8 cellular contexts compared by ENCODE assay signal in genomic region chr12:4273651-4274395, GRCh38. TPM values are rescaled to one million over a fixed set of nuclear protein-coding genes. Genes with fewer than 3 reads are reported as not detected.
DNase-seq lines count a peak whose midpoint lies in the region; ATAC-seq and TF ChIP-seq lines count a peak whose summit lies in the region.

CCND2 (plus strand) TSS chr12:4273762; CDS start chr12:4274041, 279 bp downstream.

- TF ChIP-seq CTCF in GM12875 (IDR thresholded peaks at IDR 0.05; ENCODE audit: borderline replicate concordance, insufficient read depth, low read depth, low read length) (no peak), brain (conservative IDR thresholded peaks at IDR 0.05) (no peak)

- ATAC-seq in HG03097 (IDR thresholded peaks at IDR 0.05; ENCODE audit: low FRiP score, unreplicated experiment): peak; percentile 22

- peak within 1 kb of the TSS; percentile 91 to 98 (median 97) for H3K27ac Mint-ChIP-seq in brain

- H3K9me3 Mint-ChIP-seq in brain: peaks cover 0 to 3% (median 0%) of the 10 kb centered on the region in 5 experiments

- peaks cover 40% of the 10 kb centered on the region for H3K36me3 Mint-ChIP-seq in brain

- DNase-seq in T-helper 22 cell (ENCODE audit: low read depth) (peak; percentile 65), iPS DF 4.7 (ENCODE audit: extremely low read depth, low spot score) (peak; percentile 87), retina (peak; percentile 79), NCI-H2029 treated with DMSO at 0.1 percent for 48 hours (lab: John Stamatoyannopoulos, UW) (no peak), SKM-1 (lab: John Stamatoyannopoulos, UW; ENCODE audit: unreplicated experiment) (no peak)

- H3K4me1 Mint-ChIP-seq in brain: peaks cover 57% of the 10 kb centered on the region

- peaks cover 36% of the 10 kb centered on the region for H3K27me3 Mint-ChIP-seq in brain

- H3K4me3 ChIP-seq in GM12875 (ENCODE audit: low read depth, low read length): peak within 1 kb of the TSS; percentile 80

- H3K4me3 Mint-ChIP-seq in brain: peak within 1 kb of the TSS; percentile 98 to 99 (median 98)

RNA-seq across cellular contexts. Expression of gene CCND2, which starts in this region (rescaled TPM):
- 3.1 TPM for polyA plus RNA-seq in brain (ENCODE audit: insufficient read depth, low read depth, low replicate concordance)

Comparison
In these comparisons a context has a peak if more than half of its experiments do, and no peak if none do; other contexts are left out.
1. DNase-seq: peak in T-helper 22 cell (single experiment), iPS DF 4.7 (single experiment) and retina (single experiment); none in NCI-H2029 treated with DMSO at 0.1 percent for 48 hours (single experiment) and SKM-1 (single experiment).